Comparison of ENCODE assay signal across 16 cellular contexts in the genomic region with DNA sequence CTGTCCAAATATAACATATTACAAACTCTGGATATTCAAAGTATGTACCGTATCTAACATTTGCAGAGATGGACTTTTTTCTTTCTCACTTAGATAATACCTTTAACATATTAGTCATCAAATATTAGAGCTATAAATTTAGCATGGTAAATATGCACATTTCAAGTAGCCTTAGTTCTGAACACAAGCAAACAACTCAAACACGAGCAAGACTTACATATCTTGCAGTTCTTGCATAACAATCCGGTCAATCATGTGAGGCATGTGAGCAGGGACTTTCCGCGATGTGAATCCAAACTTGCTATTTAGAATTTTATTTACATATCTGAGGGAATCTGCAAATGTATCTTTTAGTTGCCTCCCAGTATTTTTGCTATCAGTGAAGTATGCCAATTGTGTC.
"Had no signal": no experiment of that assay in that cellular context is flagged by ENCODE, and none has a peak within 500 bp of the region (broad histone marks: within the 10 kb centered on the region; RNA-seq: fewer than 3 reads in every experiment).

No MANE protein-coding gene starts in this region.

- H3K4me3 ChIP-seq: heart left ventricle, pancreas, stomach, thoracic aorta had no signal

- H3K4me1 Mint-ChIP-seq: neural crest cell had no signal

- DNase-seq: activated B cell treated with CpG ODN at 0.5 μM for 24 hours; activated CD4-positive, alpha-beta T cell treated with anti-CD3 and anti-CD28 coated beads, Interleukin-2, amount 10 ng/mL, durations not matched to agents 24 days and 14 days; activated naive CD4-positive, alpha-beta T cell treated with Interleukin-2 at 50 U/mL for 16 hours; central memory CD4-positive, alpha-beta T cell; effector memory CD8-positive, alpha-beta T cell; heart left ventricle; mesendoderm; pancreas; retina; stimulated activated CD4-positive, alpha-beta T cell treated with anti-CD3 and anti-CD28 coated beads, Interleukin-4, amount 100 ng/mL, for 4 hours; stomach had no signal

- H3K27ac ChIP-seq: pancreas, stomach, thoracic aorta had no signal

- H3K27ac Mint-ChIP-seq: activated B cell treated with CpG ODN at 0.5 μM for 24 hours; activated CD4-positive, alpha-beta T cell treated with anti-CD3 and anti-CD28 coated beads, Interleukin-2, amount 10 ng/mL, durations not matched to agents 24 days and 14 days; activated T-helper 1 cell treated with anti-CD3 and anti-CD28 coated beads, Interleukin-12 subunit alpha, Interleukin-12 subunit beta, Interleukin-2, Interleukin-4 antibody, amounts not matched to agents 30 ng/mL and 10 ng/mL and 1 ng/mL, durations not matched to agents 14 hours and 24 hours and 36 hours; effector memory CD8-positive, alpha-beta T cell; T-helper 1 cell treated with Interleukin-12 subunit alpha and Interleukin-12 subunit beta and Interleukin-4 antibody, amounts not matched to agents 30 μg/mL and 1 μg/mL, for 36 hours had no signal

- ATAC-seq: effector memory CD8-positive, alpha-beta T cell; heart left ventricle; left lobe of liver had no signal

- H3K27me3 ChIP-seq: heart left ventricle, pancreas, stomach had no signal

- H3K9me3 ChIP-seq: heart left ventricle, pancreas, stomach, thoracic aorta had no signal

- H3K9me3 Mint-ChIP-seq: activated B cell treated with CpG ODN at 0.5 μM for 24 hours; activated CD4-positive, alpha-beta T cell treated with anti-CD3 and anti-CD28 coated beads, Interleukin-2, amount 10 ng/mL, durations not matched to agents 24 days and 14 days; activated T-helper 1 cell treated with anti-CD3 and anti-CD28 coated beads, Interleukin-12 subunit alpha, Interleukin-12 subunit beta, Interleukin-2, Interleukin-4 antibody, amounts not matched to agents 30 ng/mL and 10 ng/mL and 1 ng/mL, durations not matched to agents 14 hours and 24 hours and 36 hours; effector memory CD8-positive, alpha-beta T cell; neural crest cell; T-helper 1 cell treated with Interleukin-12 subunit alpha and Interleukin-12 subunit beta and Interleukin-4 antibody, amounts not matched to agents 30 μg/mL and 1 μg/mL, for 36 hours had no signal

- H3K4me3 Mint-ChIP-seq: activated B cell treated with CpG ODN at 0.5 μM for 24 hours; activated CD4-positive, alpha-beta T cell treated with anti-CD3 and anti-CD28 coated beads, Interleukin-2, amount 10 ng/mL, durations not matched to agents 24 days and 14 days; activated T-helper 1 cell treated with anti-CD3 and anti-CD28 coated beads, Interleukin-12 subunit alpha, Interleukin-12 subunit beta, Interleukin-2, Interleukin-4 antibody, amounts not matched to agents 30 ng/mL and 10 ng/mL and 1 ng/mL, durations not matched to agents 14 hours and 24 hours and 36 hours; effector memory CD8-positive, alpha-beta T cell; neural crest cell; T-helper 1 cell treated with Interleukin-12 subunit alpha and Interleukin-12 subunit beta and Interleukin-4 antibody, amounts not matched to agents 30 μg/mL and 1 μg/mL, for 36 hours had no signal

- H3K27me3 Mint-ChIP-seq: activated B cell treated with CpG ODN at 0.5 μM for 24 hours; activated CD4-positive, alpha-beta T cell treated with anti-CD3 and anti-CD28 coated beads, Interleukin-2, amount 10 ng/mL, durations not matched to agents 24 days and 14 days; effector memory CD8-positive, alpha-beta T cell had no signal

- H3K36me3 ChIP-seq: pancreas had no signal

- H3K4me1 ChIP-seq: pancreas had no signal
